1 cellular context compared by ENCODE assay signal in the genomic region with DNA sequence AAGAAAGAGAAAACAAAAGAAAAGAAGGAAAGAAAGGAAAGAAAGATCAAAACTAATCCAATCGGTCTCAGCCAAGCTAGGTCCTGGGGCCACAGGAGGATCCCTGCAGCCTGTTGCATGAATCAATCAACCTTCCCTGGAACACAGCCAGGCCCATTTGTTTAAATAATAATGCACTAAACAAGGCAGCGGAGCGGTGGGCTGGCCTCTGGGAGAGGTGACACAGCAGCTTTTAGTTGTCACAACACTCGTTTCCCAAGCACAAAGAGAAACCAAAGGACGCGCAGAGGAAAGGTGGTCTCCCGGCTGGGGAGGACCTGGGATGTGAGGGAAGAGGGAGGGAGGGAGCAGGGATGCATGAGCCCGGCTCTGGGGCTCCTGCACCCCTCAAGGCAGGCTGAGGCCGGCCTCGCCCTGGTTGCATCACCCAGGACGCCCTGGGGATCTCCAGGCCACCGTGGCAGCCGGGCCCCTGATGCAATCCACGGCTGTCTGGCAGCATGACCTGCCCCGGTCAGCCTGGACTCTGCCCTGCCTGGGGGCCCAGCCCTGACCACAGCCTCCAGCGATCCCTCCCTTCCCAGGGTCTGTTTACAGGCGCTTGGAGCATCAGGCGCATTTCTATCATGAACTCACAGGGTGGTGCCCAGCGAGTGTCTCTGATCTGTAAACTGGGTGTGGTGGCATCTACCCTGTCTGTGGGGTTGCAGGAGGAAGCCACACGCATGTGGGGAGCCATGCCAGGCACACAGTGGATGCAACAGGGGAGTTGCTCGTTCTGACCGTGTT.
A peak's percentile ranks its signal among the peaks of the same experiment; 100 is the strongest.
TF ChIP-seq lines count a peak whose summit lies in the region.

No MANE protein-coding gene starts in this region.

TF ChIP-seq in HepG2, 621 proteins besides CTCF, POLR2A, EP300 and RAD21 (continued from another document and continues in another):
- TF ChIP-seq, protein P1, sequence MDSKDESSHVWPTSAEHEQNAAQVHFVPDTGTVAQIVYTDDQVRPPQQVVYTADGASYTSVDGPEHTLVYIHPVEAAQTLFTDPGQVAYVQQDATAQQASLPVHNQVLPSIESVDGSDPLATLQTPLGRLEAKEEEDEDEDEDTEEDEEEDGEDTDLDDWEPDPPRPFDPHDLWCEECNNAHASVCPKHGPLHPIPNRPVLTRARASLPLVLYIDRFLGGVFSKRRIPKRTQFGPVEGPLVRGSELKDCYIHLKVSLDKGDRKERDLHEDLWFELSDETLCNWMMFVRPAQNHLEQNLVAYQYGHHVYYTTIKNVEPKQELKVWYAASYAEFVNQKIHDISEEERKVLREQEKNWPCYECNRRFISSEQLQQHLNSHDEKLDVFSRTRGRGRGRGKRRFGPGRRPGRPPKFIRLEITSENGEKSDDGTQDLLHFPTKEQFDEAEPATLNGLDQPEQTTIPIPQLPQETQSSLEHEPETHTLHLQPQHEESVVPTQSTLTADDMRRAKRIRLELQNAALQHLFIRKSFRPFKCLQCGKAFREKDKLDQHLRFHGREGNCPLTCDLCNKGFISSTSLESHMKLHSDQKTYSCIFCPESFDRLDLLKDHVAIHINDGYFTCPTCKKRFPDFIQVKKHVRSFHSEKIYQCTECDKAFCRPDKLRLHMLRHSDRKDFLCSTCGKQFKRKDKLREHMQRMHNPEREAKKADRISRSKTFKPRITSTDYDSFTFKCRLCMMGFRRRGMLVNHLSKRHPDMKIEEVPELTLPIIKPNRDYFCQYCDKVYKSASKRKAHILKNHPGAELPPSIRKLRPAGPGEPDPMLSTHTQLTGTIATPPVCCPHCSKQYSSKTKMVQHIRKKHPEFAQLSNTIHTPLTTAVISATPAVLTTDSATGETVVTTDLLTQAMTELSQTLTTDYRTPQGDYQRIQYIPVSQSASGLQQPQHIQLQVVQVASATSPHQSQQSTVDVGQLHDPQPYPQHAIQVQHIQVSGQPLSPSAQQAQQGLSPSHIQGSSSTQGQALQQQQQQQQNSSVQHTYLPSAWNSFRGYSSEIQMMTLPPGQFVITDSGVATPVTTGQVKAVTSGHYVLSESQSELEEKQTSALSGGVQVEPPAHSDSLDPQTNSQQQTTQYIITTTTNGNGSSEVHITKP (CRISPR knock-in tag; IDR thresholded peaks at IDR 0.05; ENCODE audit: low read depth) = peak; percentile 90
- TF ChIP-seq, protein P2, sequence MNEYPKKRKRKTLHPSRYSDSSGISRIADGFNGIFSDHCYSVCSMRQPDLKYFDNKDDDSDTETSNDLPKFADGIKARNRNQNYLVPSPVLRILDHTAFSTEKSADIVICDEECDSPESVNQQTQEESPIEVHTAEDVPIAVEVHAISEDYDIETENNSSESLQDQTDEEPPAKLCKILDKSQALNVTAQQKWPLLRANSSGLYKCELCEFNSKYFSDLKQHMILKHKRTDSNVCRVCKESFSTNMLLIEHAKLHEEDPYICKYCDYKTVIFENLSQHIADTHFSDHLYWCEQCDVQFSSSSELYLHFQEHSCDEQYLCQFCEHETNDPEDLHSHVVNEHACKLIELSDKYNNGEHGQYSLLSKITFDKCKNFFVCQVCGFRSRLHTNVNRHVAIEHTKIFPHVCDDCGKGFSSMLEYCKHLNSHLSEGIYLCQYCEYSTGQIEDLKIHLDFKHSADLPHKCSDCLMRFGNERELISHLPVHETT (CRISPR knock-in tag; conservative IDR thresholded peaks at IDR 0.05) = peak; percentile 94
- TF ChIP-seq ZSCAN12 (CRISPR knock-in tag; IDR thresholded peaks at IDR 0.05) (no peak), SOX5 (CRISPR knock-in tag; IDR thresholded peaks at IDR 0.05; ENCODE audit: borderline replicate concordance) (peak; percentile 88), BHLHE40 (IDR thresholded peaks at IDR 0.05; ENCODE audit: low read length) (peak; percentile 74), NR2F1 (CRISPR knock-in tag; IDR thresholded peaks at IDR 0.05) (peak; percentile 92 to 96), GFI1 (CRISPR knock-in tag; IDR thresholded peaks at IDR 0.05; ENCODE audit: borderline replicate concordance) (peak; percentile 82), MAFF (IDR thresholded peaks at IDR 0.05; ENCODE audit: low read depth, low read length) (peak; percentile 58; the same call in 1 of the 2 replicates), ZNF33B (CRISPR knock-in tag; IDR thresholded peaks at IDR 0.05) (no peak), HES4 (CRISPR knock-in tag; IDR thresholded peaks at IDR 0.05; ENCODE audit: borderline replicate concordance) (peak; percentile 88; the same call in 1 of the 2 replicates), POLR2AphosphoS5 (IDR thresholded peaks at IDR 0.05; ENCODE audit: low read depth, low read length) (peak; percentile 60), MBD4 (IDR thresholded peaks at IDR 0.05; ENCODE audit: borderline replicate concordance, low read length) (no peak), ZNF317 (CRISPR knock-in tag; IDR thresholded peaks at IDR 0.05) (peak; percentile 80; the same call in 1 of the 2 replicates), NPAS2 (CRISPR knock-in tag; IDR thresholded peaks at IDR 0.05; ENCODE audit: borderline replicate concordance) (no peak), PLRG1 (conservative IDR thresholded peaks at IDR 0.05) (no peak), KLF11 (CRISPR knock-in tag; IDR thresholded peaks at IDR 0.05) (peak; percentile 53; the same call in 1 of the 2 replicates), HMG20A (CRISPR knock-in tag; IDR thresholded peaks at IDR 0.05; ENCODE audit: borderline replicate concordance) (peak; percentile 85; the same call in 1 of the 2 replicates), NCOA5 (CRISPR knock-in tag; IDR thresholded peaks at IDR 0.05) (no peak), HDAC1 (CRISPR knock-in tag; IDR thresholded peaks at IDR 0.05) (peak; percentile 100), SIX1 (CRISPR knock-in tag; IDR thresholded peaks at IDR 0.05; ENCODE audit: borderline replicate concordance) (peak; percentile 69), SMAD3 (CRISPR knock-in tag; IDR thresholded peaks at IDR 0.05) (peak; percentile 92), NFRKB (IDR thresholded peaks at IDR 0.05) (no peak), YEATS4 (CRISPR knock-in tag; IDR thresholded peaks at IDR 0.05; ENCODE audit: borderline replicate concordance) (peak; percentile 100), HNRNPH1 (optimal IDR thresholded peaks at IDR 0.05; ENCODE audit: low read depth, low read length) (no peak), PHF5A (CRISPR knock-in tag; IDR thresholded peaks at IDR 0.05; ENCODE audit: low read depth, unreplicated experiment) (peak; percentile 67), ZNF274 (CRISPR knock-in tag; IDR thresholded peaks at IDR 0.05) (no peak; the same call in none of the 2 replicates), MIER2 (CRISPR knock-in tag; IDR thresholded peaks at IDR 0.05) (peak; percentile 79; the same call in 1 of the 2 replicates), TEAD2 (CRISPR knock-in tag; IDR thresholded peaks at IDR 0.05) (no peak), ATM (IDR thresholded peaks at IDR 0.05; ENCODE audit: borderline replicate concordance) (no peak), SMAD9 (CRISPR knock-in tag; IDR thresholded peaks at IDR 0.05) (0 out of 2 replicates have a peak, but pooled peaks have one; percentile 16), ZBTB7A (CRISPR knock-in tag; IDR thresholded peaks at IDR 0.05) (peak; percentile 75; the same call in 1 of the 2 replicates), RBAK (CRISPR knock-in tag; IDR thresholded peaks at IDR 0.05) (peak; percentile 42; the same call in 1 of the 2 replicates)
- TF ChIP-seq, protein P3, sequence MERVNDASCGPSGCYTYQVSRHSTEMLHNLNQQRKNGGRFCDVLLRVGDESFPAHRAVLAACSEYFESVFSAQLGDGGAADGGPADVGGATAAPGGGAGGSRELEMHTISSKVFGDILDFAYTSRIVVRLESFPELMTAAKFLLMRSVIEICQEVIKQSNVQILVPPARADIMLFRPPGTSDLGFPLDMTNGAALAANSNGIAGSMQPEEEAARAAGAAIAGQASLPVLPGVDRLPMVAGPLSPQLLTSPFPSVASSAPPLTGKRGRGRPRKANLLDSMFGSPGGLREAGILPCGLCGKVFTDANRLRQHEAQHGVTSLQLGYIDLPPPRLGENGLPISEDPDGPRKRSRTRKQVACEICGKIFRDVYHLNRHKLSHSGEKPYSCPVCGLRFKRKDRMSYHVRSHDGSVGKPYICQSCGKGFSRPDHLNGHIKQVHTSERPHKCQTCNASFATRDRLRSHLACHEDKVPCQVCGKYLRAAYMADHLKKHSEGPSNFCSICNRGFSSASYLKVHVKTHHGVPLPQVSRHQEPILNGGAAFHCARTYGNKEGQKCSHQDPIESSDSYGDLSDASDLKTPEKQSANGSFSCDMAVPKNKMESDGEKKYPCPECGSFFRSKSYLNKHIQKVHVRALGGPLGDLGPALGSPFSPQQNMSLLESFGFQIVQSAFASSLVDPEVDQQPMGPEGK (CRISPR knock-in tag; IDR thresholded peaks at IDR 0.05) = peak; percentile 96
- TF ChIP-seq, protein P4, sequence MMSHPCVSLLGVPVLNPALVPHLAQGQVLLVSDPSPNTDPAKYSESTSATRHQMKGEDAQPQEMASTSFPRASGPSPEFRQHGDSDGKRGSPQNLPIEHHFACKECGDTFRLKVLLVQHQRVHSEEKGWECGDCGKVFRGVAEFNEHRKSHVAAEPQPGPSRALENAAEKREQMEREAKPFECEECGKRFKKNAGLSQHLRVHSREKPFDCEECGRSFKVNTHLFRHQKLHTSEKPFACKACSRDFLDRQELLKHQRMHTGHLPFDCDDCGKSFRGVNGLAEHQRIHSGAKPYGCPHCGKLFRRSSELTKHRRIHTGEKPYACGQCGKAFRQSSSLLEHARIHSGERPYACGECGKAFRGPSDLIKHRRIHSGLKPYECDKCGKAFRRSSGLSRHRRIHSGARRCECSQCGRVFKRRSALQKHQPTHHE (CRISPR knock-in tag; IDR thresholded peaks at IDR 0.05; ENCODE audit: borderline replicate concordance) = peak; percentile 92; the same call in 1 of the 2 replicates
- TF ChIP-seq, protein P5, sequence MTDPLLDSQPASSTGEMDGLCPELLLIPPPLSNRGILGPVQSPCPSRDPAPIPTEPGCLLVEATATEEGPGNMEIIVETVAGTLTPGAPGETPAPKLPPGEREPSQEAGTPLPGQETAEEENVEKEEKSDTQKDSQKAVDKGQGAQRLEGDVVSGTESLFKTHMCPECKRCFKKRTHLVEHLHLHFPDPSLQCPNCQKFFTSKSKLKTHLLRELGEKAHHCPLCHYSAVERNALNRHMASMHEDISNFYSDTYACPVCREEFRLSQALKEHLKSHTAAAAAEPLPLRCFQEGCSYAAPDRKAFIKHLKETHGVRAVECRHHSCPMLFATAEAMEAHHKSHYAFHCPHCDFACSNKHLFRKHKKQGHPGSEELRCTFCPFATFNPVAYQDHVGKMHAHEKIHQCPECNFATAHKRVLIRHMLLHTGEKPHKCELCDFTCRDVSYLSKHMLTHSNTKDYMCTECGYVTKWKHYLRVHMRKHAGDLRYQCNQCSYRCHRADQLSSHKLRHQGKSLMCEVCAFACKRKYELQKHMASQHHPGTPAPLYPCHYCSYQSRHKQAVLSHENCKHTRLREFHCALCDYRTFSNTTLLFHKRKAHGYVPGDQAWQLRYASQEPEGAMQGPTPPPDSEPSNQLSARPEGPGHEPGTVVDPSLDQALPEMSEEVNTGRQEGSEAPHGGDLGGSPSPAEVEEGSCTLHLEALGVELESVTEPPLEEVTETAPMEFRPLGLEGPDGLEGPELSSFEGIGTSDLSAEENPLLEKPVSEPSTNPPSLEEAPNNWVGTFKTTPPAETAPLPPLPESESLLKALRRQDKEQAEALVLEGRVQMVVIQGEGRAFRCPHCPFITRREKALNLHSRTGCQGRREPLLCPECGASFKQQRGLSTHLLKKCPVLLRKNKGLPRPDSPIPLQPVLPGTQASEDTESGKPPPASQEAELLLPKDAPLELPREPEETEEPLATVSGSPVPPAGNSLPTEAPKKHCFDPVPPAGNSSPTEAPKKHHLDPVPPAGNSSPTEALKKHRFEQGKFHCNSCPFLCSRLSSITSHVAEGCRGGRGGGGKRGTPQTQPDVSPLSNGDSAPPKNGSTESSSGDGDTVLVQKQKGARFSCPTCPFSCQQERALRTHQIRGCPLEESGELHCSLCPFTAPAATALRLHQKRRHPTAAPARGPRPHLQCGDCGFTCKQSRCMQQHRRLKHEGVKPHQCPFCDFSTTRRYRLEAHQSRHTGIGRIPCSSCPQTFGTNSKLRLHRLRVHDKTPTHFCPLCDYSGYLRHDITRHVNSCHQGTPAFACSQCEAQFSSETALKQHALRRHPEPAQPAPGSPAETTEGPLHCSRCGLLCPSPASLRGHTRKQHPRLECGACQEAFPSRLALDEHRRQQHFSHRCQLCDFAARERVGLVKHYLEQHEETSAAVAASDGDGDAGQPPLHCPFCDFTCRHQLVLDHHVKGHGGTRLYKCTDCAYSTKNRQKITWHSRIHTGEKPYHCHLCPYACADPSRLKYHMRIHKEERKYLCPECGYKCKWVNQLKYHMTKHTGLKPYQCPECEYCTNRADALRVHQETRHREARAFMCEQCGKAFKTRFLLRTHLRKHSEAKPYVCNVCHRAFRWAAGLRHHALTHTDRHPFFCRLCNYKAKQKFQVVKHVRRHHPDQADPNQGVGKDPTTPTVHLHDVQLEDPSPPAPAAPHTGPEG (CRISPR knock-in tag; IDR thresholded peaks at IDR 0.05) = no peak
- TF ChIP-seq, protein P6, sequence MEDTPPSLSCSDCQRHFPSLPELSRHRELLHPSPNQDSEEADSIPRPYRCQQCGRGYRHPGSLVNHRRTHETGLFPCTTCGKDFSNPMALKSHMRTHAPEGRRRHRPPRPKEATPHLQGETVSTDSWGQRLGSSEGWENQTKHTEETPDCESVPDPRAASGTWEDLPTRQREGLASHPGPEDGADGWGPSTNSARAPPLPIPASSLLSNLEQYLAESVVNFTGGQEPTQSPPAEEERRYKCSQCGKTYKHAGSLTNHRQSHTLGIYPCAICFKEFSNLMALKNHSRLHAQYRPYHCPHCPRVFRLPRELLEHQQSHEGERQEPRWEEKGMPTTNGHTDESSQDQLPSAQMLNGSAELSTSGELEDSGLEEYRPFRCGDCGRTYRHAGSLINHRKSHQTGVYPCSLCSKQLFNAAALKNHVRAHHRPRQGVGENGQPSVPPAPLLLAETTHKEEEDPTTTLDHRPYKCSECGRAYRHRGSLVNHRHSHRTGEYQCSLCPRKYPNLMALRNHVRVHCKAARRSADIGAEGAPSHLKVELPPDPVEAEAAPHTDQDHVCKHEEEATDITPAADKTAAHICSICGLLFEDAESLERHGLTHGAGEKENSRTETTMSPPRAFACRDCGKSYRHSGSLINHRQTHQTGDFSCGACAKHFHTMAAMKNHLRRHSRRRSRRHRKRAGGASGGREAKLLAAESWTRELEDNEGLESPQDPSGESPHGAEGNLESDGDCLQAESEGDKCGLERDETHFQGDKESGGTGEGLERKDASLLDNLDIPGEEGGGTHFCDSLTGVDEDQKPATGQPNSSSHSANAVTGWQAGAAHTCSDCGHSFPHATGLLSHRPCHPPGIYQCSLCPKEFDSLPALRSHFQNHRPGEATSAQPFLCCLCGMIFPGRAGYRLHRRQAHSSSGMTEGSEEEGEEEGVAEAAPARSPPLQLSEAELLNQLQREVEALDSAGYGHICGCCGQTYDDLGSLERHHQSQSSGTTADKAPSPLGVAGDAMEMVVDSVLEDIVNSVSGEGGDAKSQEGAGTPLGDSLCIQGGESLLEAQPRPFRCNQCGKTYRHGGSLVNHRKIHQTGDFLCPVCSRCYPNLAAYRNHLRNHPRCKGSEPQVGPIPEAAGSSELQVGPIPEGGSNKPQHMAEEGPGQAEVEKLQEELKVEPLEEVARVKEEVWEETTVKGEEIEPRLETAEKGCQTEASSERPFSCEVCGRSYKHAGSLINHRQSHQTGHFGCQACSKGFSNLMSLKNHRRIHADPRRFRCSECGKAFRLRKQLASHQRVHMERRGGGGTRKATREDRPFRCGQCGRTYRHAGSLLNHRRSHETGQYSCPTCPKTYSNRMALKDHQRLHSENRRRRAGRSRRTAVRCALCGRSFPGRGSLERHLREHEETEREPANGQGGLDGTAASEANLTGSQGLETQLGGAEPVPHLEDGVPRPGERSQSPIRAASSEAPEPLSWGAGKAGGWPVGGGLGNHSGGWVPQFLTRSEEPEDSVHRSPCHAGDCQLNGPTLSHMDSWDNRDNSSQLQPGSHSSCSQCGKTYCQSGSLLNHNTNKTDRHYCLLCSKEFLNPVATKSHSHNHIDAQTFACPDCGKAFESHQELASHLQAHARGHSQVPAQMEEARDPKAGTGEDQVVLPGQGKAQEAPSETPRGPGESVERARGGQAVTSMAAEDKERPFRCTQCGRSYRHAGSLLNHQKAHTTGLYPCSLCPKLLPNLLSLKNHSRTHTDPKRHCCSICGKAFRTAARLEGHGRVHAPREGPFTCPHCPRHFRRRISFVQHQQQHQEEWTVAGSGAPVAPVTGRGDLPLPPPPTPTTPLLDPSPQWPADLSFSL (CRISPR knock-in tag; IDR thresholded peaks at IDR 0.05) = no peak
